8 cellular contexts compared by ENCODE assay signal in genomic region chrX:154443479-154443910, GRCh38. TPM values are rescaled to one million over a fixed set of nuclear protein-coding genes. Genes with fewer than 3 reads are reported as not detected.
A peak's percentile ranks its signal among the peaks of the same experiment; 100 is the strongest.
DNase-seq lines count a peak whose midpoint lies in the region; ATAC-seq and TF ChIP-seq lines count a peak whose summit lies in the region.

No MANE protein-coding gene starts in this region.

- H3K4me1 ChIP-seq in CD4-positive, alpha-beta memory T cell (ENCODE audit: insufficient read depth, low read length): peaks cover 56% of the 10 kb centered on the region
- H3K4me1 ChIP-seq in KMS-11 (ENCODE audit: low read depth, poor library complexity, severe bottlenecking) (peaks cover 3% of the 10 kb centered on the region), mucosa of stomach (ENCODE audit: control insufficient read depth, insufficient read depth, low read length) (peaks cover 8% of the 10 kb centered on the region)

- intact Hi-C loops in CD4-positive, alpha-beta memory T cell (cut with micrococcal nuclease): loop anchor here (5.0 kb wide), 2 partner anchors 34 to 49 kb away; partner anchors contain the start of genes LAGE3 and SLC10A3

- DNase-seq in CD4-positive, alpha-beta memory T cell: no peak
- DNase-seq in central memory CD8-positive, alpha-beta T cell (ENCODE audit: low spot score in 2 of 2): no peak
- no peak for DNase-seq in NCI-H1694 treated with DMSO at 0.1 percent for 48 hours (lab: John Stamatoyannopoulos, UW)
- DNase-seq in SIG-M5 treated with dmso at 0.1 percent for 504 hours (lab: John Stamatoyannopoulos, UW; ENCODE audit: unreplicated experiment): no peak

- H3K27ac Mint-ChIP-seq in CD4-positive, alpha-beta memory T cell: peak overlapping the region; percentile 81 to 95 (median 89)
- H3K27ac Mint-ChIP-seq in central memory CD8-positive, alpha-beta T cell (ENCODE audit: low read depth): peak overlapping the region; percentile 78

- H3K79me2 ChIP-seq in KMS-11 (ENCODE audit: insufficient read depth, low read depth): peaks cover 3% of the 10 kb centered on the region; the same call in 1 of the 2 replicates

- no peaks in the 10 kb centered on the region for H4K20me1 ChIP-seq in KMS-11 (ENCODE audit: insufficient read depth)

- H3K4me2 ChIP-seq in KMS-11: no peak overlapping the region; the same call in 1 of the 2 replicates

- CTCF ChIA-PET in CD4-positive, alpha-beta memory T cell (lab: Charles Lee; ENCODE audit: partially characterized antibody): no interaction called here

- no peak for TF ChIP-seq CTCF in KMS-11 (conservative IDR thresholded peaks at IDR 0.05; ENCODE audit: low read depth, low read length)

- no peak for ATAC-seq in central memory CD8-positive, alpha-beta T cell (replicated peaks; ENCODE audit: extremely low read depth, poor library complexity, severe bottlenecking)
- ATAC-seq in HG02678 (IDR thresholded peaks at IDR 0.05; ENCODE audit: unreplicated experiment) (no peak), GM18858 (IDR thresholded peaks at IDR 0.05; ENCODE audit: unreplicated experiment) (no peak)

- H3K27me3 ChIP-seq in CD4-positive, alpha-beta memory T cell (ENCODE audit: insufficient read depth, low read length): no peaks in the 10 kb centered on the region
- H3K27me3 ChIP-seq in KMS-11 (ENCODE audit: insufficient read depth, low read depth): no peaks in the 10 kb centered on the region
- H3K27me3 ChIP-seq in mucosa of stomach (ENCODE audit: control insufficient read depth, insufficient read depth, low read length): no peaks in the 10 kb centered on the region

- POLR2A ChIA-PET in CD4-positive, alpha-beta memory T cell (lab: Charles Lee; ENCODE audit: partially characterized antibody): interaction anchor here (1.0 to 8.5 kb wide), 5 partner anchors 15 to 72 kb away, joined by 3 to 42 read pairs (median 6); partner anchors contain the start of genes FAM3A, PLXNA3, RPL10 and SLC10A3

- peak overlapping the region; percentile 69 for H3K27ac ChIP-seq in CD4-positive, alpha-beta memory T cell (ENCODE audit: low read depth, low read length)
- no peak overlapping the region for H3K27ac ChIP-seq in KMS-11

- H3K9ac ChIP-seq in KMS-11: no peak overlapping the region
- H3K9ac ChIP-seq in mucosa of stomach (ENCODE audit: low read length): peak overlapping the region; percentile 61

- H3K4me3 ChIP-seq in CD4-positive, alpha-beta memory T cell (ENCODE audit: low read length in 2 of 2): no peak overlapping the region
- H3K4me3 ChIP-seq in KMS-11 (IDR thresholded peaks at IDR 0.05; ENCODE audit: insufficient read depth, low read depth, low read length) (no peak overlapping the region), mucosa of stomach (ENCODE audit: low read length) (no peak overlapping the region)

- H3K9me3 Mint-ChIP-seq in CD4-positive, alpha-beta memory T cell: no peaks in the 10 kb centered on the region
- H3K9me3 Mint-ChIP-seq in central memory CD8-positive, alpha-beta T cell: no peaks in the 10 kb centered on the region

- peak overlapping the region; percentile 55 to 85 (median 64) for H3K4me3 Mint-ChIP-seq in CD4-positive, alpha-beta memory T cell
- H3K4me3 Mint-ChIP-seq in central memory CD8-positive, alpha-beta T cell: peak overlapping the region; percentile 79

- peaks cover 1% of the 10 kb centered on the region for H3K36me3 ChIP-seq in CD4-positive, alpha-beta memory T cell (ENCODE audit: insufficient read depth, low read length)
- H3K36me3 ChIP-seq in KMS-11 (ENCODE audit: insufficient read depth) (no peaks in the 10 kb centered on the region), mucosa of stomach (ENCODE audit: control insufficient read depth, insufficient read depth, low read length) (no peaks in the 10 kb centered on the region)

- H3K4me1 Mint-ChIP-seq in CD4-positive, alpha-beta memory T cell: peaks cover 7 to 57% (median 23%) of the 10 kb centered on the region in 4 donors
- peaks cover 16% of the 10 kb centered on the region for H3K4me1 Mint-ChIP-seq in central memory CD8-positive, alpha-beta T cell

- peak overlapping the region; percentile 14; the same call in 1 of the 2 replicates for H2AFZ ChIP-seq in KMS-11 (ENCODE audit: low read depth)

- peaks cover 2 to 21% of the 10 kb centered on the region in 2 donors for H3K36me3 Mint-ChIP-seq in CD4-positive, alpha-beta memory T cell
- H3K36me3 Mint-ChIP-seq in central memory CD8-positive, alpha-beta T cell (ENCODE audit: insufficient read depth): peaks cover 12% of the 10 kb centered on the region

- H3K9me3 ChIP-seq in CD4-positive, alpha-beta memory T cell (ENCODE audit: control insufficient read depth in 1 of 2, low read length in 2 of 2): no peaks in the 10 kb centered on the region
- no peaks in the 10 kb centered on the region for H3K9me3 ChIP-seq in mucosa of stomach (ENCODE audit: control insufficient read depth, low read length)

- H3K27me3 Mint-ChIP-seq in CD4-positive, alpha-beta memory T cell: no peaks in the 10 kb centered on the region
- no peaks in the 10 kb centered on the region for H3K27me3 Mint-ChIP-seq in central memory CD8-positive, alpha-beta T cell

RNA-seq across cellular contexts. Expression of gene FAM50A, which starts 0.4 kb away (rescaled TPM):
- 10 to 100 TPM; 65.2 to 70.3 TPM for total RNA-seq in CD4-positive, alpha-beta memory T cell
- polyA plus RNA-seq in CD4-positive, alpha-beta memory T cell: 10 to 100 TPM; 35.6 to 68.1 TPM

RNA-seq across cellular contexts. Expression of gene GDI1, which starts 6.5 kb away (rescaled TPM):
- total RNA-seq in CD4-positive, alpha-beta memory T cell: 100 to 1,000 TPM; 212 to 220 TPM
- polyA plus RNA-seq in CD4-positive, alpha-beta memory T cell: 10 to 100 TPM; 48.2 to 63.9 TPM

RNA-seq across cellular contexts. Expression of gene PLXNA3, which starts 14.6 kb away (rescaled TPM):
- total RNA-seq in CD4-positive, alpha-beta memory T cell: 10 to 100 TPM; 78.8 to 90.3 TPM
- polyA plus RNA-seq in CD4-positive, alpha-beta memory T cell: 1 to 10 TPM in 1 of 2 donors, under 1 TPM in 1; 0.29 to 1.2 TPM

RNA-seq across cellular contexts. Expression of gene ATP6AP1, which starts 15.0 kb away (rescaled TPM):
- total RNA-seq in CD4-positive, alpha-beta memory T cell: 10 to 100 TPM; 60.4 to 62.6 TPM
- polyA plus RNA-seq in CD4-positive, alpha-beta memory T cell: 100 to 1,000 TPM; 114 to 149 TPM

RNA-seq across cellular contexts. Expression of gene TAFAZZIN, which starts 32.2 kb away (rescaled TPM):
- total RNA-seq in CD4-positive, alpha-beta memory T cell: 100 to 1,000 TPM; 139 to 141 TPM
- 10 to 100 TPM; 47.3 to 48.2 TPM for polyA plus RNA-seq in CD4-positive, alpha-beta memory T cell
